Comparison of ENCODE assay signal across 1 cellular context in the genomic region with DNA sequence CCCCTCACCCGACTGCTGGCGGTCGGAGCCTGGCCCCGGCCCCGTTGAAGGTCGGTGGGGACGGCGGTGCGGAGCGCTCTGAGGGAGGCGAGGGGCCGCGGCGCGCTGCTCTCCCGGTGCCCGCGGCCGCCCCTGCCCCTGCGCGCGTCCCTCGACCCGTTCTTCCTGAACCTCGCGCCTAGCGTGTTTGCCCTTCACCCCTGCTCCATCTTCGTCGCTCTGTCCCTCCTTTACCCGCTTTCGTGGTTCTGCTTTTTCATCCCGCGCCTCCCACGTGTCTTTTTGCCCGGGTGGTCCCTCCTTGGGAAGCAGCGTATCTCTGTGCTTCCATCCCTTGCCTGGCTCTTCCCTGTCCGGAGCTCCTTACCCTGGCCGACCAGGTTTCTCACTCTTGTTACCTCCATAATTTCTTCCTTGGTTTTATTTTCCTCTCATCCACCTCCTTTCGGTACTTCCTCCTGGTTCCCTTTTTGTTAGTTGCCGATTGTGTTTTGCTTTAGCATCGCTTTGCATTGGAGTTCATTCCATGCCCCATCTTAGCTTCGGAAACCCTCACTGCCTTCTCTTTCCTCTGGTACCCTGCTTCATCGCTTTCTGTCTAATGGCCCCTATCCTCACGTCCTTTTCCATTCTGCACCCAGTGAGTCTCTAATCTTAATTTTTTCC.
A peak's percentile ranks its signal among the peaks of the same experiment; 100 is the strongest.
TF ChIP-seq lines count a peak whose summit lies in the region.

No MANE protein-coding gene starts in this region.

TF ChIP-seq in K562, 482 proteins besides CTCF, POLR2A, EP300 and RAD21 (continued from another document and continues in another):
- TF ChIP-seq NR4A1 (CRISPR knock-in tag; IDR thresholded peaks at IDR 0.05) (no peak), NR4A1 (tag; IDR thresholded peaks at IDR 0.05) (0 out of 2 replicates have a peak, but pooled peaks have one; percentile 43), EHMT2 (IDR thresholded peaks at IDR 0.05) (peak; percentile 37; the same call in 1 of the 2 replicates), SAP30 (IDR thresholded peaks at IDR 0.05; ENCODE audit: borderline replicate concordance, insufficient read depth, low read depth, low read length, poor library complexity, severe bottlenecking) (peak; percentile 75), HNRNPK (IDR thresholded peaks at IDR 0.05; ENCODE audit: low read depth, low read length, poor library complexity, severe bottlenecking) (peak; percentile 12), HDAC1 (IDR thresholded peaks at IDR 0.05) (peak in 1 of 2 experiments; percentile 76; a peak in 2 of 4 replicates), RBBP5 (IDR thresholded peaks at IDR 0.05; ENCODE audit: borderline replicate concordance, insufficient read depth, low read length, poor library complexity, severe bottlenecking) (peak; percentile 86), SNAPC5 (CRISPR knock-in tag; IDR thresholded peaks at IDR 0.05) (no peak), RBM15 (IDR thresholded peaks at IDR 0.05; ENCODE audit: insufficient read depth, low read length) (no peak), NBN (IDR thresholded peaks at IDR 0.05; ENCODE audit: low read depth) (peak; percentile 46; the same call in 1 of the 2 replicates), FOSL1 (tag; conservative IDR thresholded peaks at IDR 0.05) (0 out of 2 replicates have a peak, but pooled peaks have one; percentile 5), SPI1 (IDR thresholded peaks at IDR 0.05; ENCODE audit: borderline replicate concordance, low read depth, low read length) (no peak), JUND (IDR thresholded peaks at IDR 0.05; ENCODE audit: borderline replicate concordance, low read depth, low read length) (no peak), JUND (tag; IDR thresholded peaks at IDR 0.05; ENCODE audit: borderline replicate concordance, low read depth, low read length) (no peak), ZFX (CRISPR knock-in tag; IDR thresholded peaks at IDR 0.05) (peak; percentile 20; the same call in 1 of the 2 replicates), HIVEP1 (CRISPR knock-in tag; IDR thresholded peaks at IDR 0.05) (no peak), FOXK2 (conservative IDR thresholded peaks at IDR 0.05 in 1 of 2, IDR thresholded peaks at IDR 0.05 in 1 of 2; ENCODE audit: low read depth in 2 of 2) (0 out of 4 replicates have a peak, but pooled peaks of 1 of the 2 experiments have one; percentile 40), SMARCA4 (IDR thresholded peaks at IDR 0.05) (peak; percentile 34; the same call in 1 of the 2 replicates), OTX1 (CRISPR knock-in tag; IDR thresholded peaks at IDR 0.05) (0 out of 2 replicates have a peak, but pooled peaks have one; percentile 4), FOXM1 (IDR thresholded peaks at IDR 0.05; ENCODE audit: low read depth) (no peak), FOXM1 (CRISPR knock-in tag; IDR thresholded peaks at IDR 0.05; ENCODE audit: low read depth) (0 out of 2 replicates have a peak, but pooled peaks have one; percentile 30), E2F3 (CRISPR knock-in tag; IDR thresholded peaks at IDR 0.05) (peak; percentile 42; the same call in 1 of the 2 replicates), CGGBP1 (CRISPR knock-in tag; IDR thresholded peaks at IDR 0.05) (no peak), YY1 (IDR thresholded peaks at IDR 0.05; ENCODE audit: borderline replicate concordance in 1 of 3, control insufficient read depth in 1 of 3, extremely low read depth in 1 of 3, insufficient read depth in 3 of 3, insufficient read length in 1 of 3, insufficient replicate concordance in 2 of 3, low read depth in 1 of 3, low read length in 2 of 3) (peak in 1 of 3 experiments; percentile 20), CHD1 (IDR thresholded peaks at IDR 0.05; ENCODE audit: low read length) (peak; percentile 69), HDGF (IDR thresholded peaks at IDR 0.05) (0 out of 2 replicates have a peak, but pooled peaks have one; percentile 37)
- TF ChIP-seq, protein P1, sequence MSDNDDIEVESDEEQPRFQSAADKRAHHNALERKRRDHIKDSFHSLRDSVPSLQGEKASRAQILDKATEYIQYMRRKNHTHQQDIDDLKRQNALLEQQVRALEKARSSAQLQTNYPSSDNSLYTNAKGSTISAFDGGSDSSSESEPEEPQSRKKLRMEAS (CRISPR knock-in tag; IDR thresholded peaks at IDR 0.05), result peak; percentile 50
- TF ChIP-seq, protein P2, sequence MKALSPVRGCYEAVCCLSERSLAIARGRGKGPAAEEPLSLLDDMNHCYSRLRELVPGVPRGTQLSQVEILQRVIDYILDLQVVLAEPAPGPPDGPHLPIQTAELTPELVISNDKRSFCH (CRISPR knock-in tag; IDR thresholded peaks at IDR 0.05), result no peak
- TF ChIP-seq, protein P2 (tag; IDR thresholded peaks at IDR 0.05), result 0 out of 2 replicates have a peak, but pooled peaks have one; percentile 62
- TF ChIP-seq, protein P3, sequence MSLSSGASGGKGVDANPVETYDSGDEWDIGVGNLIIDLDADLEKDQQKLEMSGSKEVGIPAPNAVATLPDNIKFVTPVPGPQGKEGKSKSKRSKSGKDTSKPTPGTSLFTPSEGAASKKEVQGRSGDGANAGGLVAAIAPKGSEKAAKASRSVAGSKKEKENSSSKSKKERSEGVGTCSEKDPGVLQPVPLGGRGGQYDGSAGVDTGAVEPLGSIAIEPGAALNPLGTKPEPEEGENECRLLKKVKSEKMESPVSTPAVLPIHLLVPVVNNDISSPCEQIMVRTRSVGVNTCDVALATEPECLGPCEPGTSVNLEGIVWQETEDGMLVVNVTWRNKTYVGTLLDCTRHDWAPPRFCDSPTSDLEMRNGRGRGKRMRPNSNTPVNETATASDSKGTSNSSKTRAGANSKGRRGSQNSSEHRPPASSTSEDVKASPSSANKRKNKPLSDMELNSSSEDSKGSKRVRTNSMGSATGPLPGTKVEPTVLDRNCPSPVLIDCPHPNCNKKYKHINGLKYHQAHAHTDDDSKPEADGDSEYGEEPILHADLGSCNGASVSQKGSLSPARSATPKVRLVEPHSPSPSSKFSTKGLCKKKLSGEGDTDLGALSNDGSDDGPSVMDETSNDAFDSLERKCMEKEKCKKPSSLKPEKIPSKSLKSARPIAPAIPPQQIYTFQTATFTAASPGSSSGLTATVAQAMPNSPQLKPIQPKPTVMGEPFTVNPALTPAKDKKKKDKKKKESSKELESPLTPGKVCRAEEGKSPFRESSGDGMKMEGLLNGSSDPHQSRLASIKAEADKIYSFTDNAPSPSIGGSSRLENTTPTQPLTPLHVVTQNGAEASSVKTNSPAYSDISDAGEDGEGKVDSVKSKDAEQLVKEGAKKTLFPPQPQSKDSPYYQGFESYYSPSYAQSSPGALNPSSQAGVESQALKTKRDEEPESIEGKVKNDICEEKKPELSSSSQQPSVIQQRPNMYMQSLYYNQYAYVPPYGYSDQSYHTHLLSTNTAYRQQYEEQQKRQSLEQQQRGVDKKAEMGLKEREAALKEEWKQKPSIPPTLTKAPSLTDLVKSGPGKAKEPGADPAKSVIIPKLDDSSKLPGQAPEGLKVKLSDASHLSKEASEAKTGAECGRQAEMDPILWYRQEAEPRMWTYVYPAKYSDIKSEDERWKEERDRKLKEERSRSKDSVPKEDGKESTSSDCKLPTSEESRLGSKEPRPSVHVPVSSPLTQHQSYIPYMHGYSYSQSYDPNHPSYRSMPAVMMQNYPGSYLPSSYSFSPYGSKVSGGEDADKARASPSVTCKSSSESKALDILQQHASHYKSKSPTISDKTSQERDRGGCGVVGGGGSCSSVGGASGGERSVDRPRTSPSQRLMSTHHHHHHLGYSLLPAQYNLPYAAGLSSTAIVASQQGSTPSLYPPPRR (CRISPR knock-in tag; IDR thresholded peaks at IDR 0.05; ENCODE audit: borderline replicate concordance), result no peak
- TF ChIP-seq, protein P4, sequence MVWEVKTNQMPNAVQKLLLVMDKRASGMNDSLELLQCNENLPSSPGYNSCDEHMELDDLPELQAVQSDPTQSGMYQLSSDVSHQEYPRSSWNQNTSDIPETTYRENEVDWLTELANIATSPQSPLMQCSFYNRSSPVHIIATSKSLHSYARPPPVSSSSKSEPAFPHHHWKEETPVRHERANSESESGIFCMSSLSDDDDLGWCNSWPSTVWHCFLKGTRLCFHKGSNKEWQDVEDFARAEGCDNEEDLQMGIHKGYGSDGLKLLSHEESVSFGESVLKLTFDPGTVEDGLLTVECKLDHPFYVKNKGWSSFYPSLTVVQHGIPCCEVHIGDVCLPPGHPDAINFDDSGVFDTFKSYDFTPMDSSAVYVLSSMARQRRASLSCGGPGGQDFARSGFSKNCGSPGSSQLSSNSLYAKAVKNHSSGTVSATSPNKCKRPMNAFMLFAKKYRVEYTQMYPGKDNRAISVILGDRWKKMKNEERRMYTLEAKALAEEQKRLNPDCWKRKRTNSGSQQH (CRISPR knock-in tag; IDR thresholded peaks at IDR 0.05), result no peak
- TF ChIP-seq, protein P5, sequence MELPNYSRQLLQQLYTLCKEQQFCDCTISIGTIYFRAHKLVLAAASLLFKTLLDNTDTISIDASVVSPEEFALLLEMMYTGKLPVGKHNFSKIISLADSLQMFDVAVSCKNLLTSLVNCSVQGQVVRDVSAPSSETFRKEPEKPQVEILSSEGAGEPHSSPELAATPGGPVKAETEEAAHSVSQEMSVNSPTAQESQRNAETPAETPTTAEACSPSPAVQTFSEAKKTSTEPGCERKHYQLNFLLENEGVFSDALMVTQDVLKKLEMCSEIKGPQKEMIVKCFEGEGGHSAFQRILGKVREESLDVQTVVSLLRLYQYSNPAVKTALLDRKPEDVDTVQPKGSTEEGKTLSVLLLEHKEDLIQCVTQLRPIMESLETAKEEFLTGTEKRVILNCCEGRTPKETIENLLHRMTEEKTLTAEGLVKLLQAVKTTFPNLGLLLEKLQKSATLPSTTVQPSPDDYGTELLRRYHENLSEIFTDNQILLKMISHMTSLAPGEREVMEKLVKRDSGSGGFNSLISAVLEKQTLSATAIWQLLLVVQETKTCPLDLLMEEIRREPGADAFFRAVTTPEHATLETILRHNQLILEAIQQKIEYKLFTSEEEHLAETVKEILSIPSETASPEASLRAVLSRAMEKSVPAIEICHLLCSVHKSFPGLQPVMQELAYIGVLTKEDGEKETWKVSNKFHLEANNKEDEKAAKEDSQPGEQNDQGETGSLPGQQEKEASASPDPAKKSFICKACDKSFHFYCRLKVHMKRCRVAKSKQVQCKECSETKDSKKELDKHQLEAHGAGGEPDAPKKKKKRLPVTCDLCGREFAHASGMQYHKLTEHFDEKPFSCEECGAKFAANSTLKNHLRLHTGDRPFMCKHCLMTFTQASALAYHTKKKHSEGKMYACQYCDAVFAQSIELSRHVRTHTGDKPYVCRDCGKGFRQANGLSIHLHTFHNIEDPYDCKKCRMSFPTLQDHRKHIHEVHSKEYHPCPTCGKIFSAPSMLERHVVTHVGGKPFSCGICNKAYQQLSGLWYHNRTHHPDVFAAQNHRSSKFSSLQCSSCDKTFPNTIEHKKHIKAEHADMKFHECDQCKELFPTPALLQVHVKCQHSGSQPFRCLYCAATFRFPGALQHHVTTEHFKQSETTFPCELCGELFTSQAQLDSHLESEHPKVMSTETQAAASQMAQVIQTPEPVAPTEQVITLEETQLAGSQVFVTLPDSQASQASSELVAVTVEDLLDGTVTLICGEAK (IDR thresholded peaks at IDR 0.05), result 0 out of 2 replicates have a peak, but pooled peaks have one; percentile 14
- TF ChIP-seq, protein P5 (CRISPR knock-in tag; IDR thresholded peaks at IDR 0.05), result no peak
- TF ChIP-seq, protein P6, sequence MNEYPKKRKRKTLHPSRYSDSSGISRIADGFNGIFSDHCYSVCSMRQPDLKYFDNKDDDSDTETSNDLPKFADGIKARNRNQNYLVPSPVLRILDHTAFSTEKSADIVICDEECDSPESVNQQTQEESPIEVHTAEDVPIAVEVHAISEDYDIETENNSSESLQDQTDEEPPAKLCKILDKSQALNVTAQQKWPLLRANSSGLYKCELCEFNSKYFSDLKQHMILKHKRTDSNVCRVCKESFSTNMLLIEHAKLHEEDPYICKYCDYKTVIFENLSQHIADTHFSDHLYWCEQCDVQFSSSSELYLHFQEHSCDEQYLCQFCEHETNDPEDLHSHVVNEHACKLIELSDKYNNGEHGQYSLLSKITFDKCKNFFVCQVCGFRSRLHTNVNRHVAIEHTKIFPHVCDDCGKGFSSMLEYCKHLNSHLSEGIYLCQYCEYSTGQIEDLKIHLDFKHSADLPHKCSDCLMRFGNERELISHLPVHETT (CRISPR knock-in tag; conservative IDR thresholded peaks at IDR 0.05 in 1 of 2, IDR thresholded peaks at IDR 0.05 in 1 of 2), result 0 out of 4 replicates have a peak, but pooled peaks of 1 of the 2 experiments have one; percentile 0
- TF ChIP-seq, protein P7, sequence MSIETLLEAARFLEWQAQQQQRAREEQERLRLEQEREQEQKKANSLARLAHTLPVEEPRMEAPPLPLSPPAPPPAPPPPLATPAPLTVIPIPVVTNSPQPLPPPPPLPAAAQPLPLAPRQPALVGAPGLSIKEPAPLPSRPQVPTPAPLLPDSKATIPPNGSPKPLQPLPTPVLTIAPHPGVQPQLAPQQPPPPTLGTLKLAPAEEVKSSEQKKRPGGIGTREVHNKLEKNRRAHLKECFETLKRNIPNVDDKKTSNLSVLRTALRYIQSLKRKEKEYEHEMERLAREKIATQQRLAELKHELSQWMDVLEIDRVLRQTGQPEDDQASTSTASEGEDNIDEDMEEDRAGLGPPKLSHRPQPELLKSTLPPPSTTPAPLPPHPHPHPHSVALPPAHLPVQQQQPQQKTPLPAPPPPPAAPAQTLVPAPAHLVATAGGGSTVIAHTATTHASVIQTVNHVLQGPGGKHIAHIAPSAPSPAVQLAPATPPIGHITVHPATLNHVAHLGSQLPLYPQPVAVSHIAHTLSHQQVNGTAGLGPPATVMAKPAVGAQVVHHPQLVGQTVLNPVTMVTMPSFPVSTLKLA (conservative IDR thresholded peaks at IDR 0.05), result peak; percentile 15 to 61; a peak in 1 of 4 replicates
